12 cellular contexts compared by ENCODE assay signal in the genomic region with DNA sequence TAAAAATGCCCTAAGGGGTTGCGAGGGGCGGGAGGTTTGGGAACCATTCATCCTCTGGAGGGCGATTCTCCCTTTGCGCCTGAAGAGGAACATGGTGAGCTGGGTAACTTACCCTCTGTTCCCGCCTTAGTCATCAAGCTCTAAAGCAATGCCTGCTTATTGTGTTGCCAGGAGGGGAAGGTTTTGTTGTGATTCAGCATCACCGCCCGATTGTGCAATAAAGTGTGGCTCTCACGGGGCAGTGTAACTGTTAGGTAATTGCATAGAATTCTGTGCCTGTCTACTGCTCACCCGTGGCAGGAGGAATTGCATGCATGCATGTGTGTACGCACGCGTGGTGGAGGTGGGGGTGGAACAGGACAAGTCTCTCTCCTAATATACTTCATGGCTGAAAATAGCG.
DNase-seq lines count a peak whose midpoint lies in the region; ATAC-seq and TF ChIP-seq lines count a peak whose summit lies in the region.
"Had no signal": no experiment of that assay in that cellular context is flagged by ENCODE, and none has a peak within 500 bp of the region (broad histone marks: within the 10 kb centered on the region; RNA-seq: fewer than 3 reads in every experiment).

No MANE protein-coding gene starts in this region.

- TF ChIP-seq CTCF in BJ (IDR thresholded peaks at IDR 0.05; ENCODE audit: insufficient read depth, low read depth, low read length) (no peak), lower lobe of right lung (IDR thresholded peaks at IDR 0.05) (no peak)

- H3K9me3 ChIP-seq in lower lobe of right lung = no peaks in the 10 kb centered on the region

- DNase-seq in BJ (ENCODE audit: low read depth) = peak; percentile 7
- peak; percentile 15 for DNase-seq in KBM-7
- DNase-seq in astrocyte of the hippocampus (ENCODE audit: low read depth, low spot score) = peak; percentile 88
- peak; percentile 68 for DNase-seq in lower lobe of right lung
- DNase-seq in NCI-H510A (lab: John Stamatoyannopoulos, UW) = no peak
- no peak for DNase-seq in left lobe of liver (ENCODE audit: low spot score)
- DNase-seq: DMS 273 treated with DMSO at 0.1 percent for 48 hours, left cardiac atrium, NCI-H526, T-helper 2 cell had no signal

- POLR2A ChIA-PET in BJ (lab: Charles Lee) = no interaction called here

- in situ Hi-C loops in KBM-7 (cut with MboI; ENCODE audit: low pct_unique_long_range_greater_than_20kb, low sequenced_read_pairs) = loop anchor here (25.0 kb wide), 3 partner anchors 232 to 632 kb away; no protein-coding TSS in a partner anchor

- peaks cover 5% of the 10 kb centered on the region for H3K4me1 ChIP-seq in lower lobe of right lung

- CTCF ChIA-PET in BJ (lab: Yijun Ruan, JAX) = interaction anchor here (1.4 to 10.0 kb wide), 4 partner anchors 13 to 438 kb away, joined by 4 to 244 read pairs (median 10); no protein-coding TSS in a partner anchor

- H3K36me3 ChIP-seq in BJ (ENCODE audit: control insufficient read depth, insufficient read depth, low read length) (no peaks in the 10 kb centered on the region), lower lobe of right lung (no peaks in the 10 kb centered on the region)

- ATAC-seq in lower lobe of right lung = peak; percentile 45 to 57
- no peak for ATAC-seq in HG02885 (IDR thresholded peaks at IDR 0.05; ENCODE audit: poor library complexity, unreplicated experiment)
- no peak for ATAC-seq in HG03095 (IDR thresholded peaks at IDR 0.05; ENCODE audit: unreplicated experiment)
- no peak for ATAC-seq in left lobe of liver
- ATAC-seq: left cardiac atrium had no signal

- no peaks in the 10 kb centered on the region for H3K27me3 ChIP-seq in BJ (ENCODE audit: control insufficient read depth, insufficient read depth, low read length)
- H3K27me3 ChIP-seq in lower lobe of right lung (ENCODE audit: low read depth) = no peaks in the 10 kb centered on the region

- intact Hi-C loops in lower lobe of right lung (cut with DNase I) = no loop called here

- no peak overlapping the region for H3K4me3 ChIP-seq in BJ (ENCODE audit: low read depth, low read length)
- no peak overlapping the region for H3K4me3 ChIP-seq in lower lobe of right lung

- no peak overlapping the region for H3K27ac ChIP-seq in lower lobe of right lung

Comparison
In these comparisons a context has a peak if more than half of its experiments do, and no peak if none do; other contexts are left out.
1. DNase-seq: peak in BJ (single experiment), KBM-7 (single experiment), astrocyte of the hippocampus (single experiment) and lower lobe of right lung (single experiment); none in NCI-H510A (single experiment) and left lobe of liver (single experiment).
2. ATAC-seq: peak in lower lobe of right lung (2 of 2); none in HG02885 (single experiment), HG03095 (single experiment) and left lobe of liver (single experiment).